In the genomic region with DNA sequence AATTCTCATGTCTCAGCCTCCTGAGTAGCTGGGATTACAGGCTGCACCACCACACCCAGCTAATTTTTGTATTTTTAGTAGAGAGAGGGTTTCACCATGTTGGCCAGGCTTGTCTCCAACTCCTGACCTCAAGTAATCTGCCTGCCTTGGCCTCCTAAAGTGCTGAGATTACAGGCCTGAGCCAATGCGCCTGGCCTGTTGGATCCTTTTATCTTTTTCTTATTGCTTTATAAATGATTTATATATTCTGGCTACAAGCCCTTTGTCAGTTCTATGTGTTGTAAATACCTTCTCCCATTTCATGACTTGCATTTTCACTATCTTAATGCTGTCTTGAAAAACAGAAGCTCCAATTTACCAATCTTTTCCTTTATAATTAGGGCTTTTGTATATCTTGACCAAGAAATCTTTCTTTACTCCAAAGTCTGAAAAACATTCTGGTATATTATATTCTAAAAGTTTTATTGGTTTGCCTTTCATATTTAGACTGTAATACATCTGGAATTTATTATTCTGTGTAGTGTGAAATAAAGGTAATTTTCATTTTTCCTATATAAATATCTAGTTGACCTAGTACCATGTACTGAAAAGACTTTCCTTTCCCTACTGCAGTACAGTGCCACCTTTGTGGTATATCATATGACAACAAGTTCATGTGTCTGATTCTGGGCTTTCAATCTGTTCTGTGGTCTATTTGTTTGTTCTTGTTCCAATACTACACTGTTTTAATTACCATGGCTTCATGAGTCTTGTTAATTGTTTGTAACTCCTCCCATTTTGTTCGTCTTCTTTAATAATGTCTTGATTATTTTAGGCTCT, we compare ENCODE assay signal across 20 cellular contexts. TPM values are rescaled to one million over a fixed set of nuclear protein-coding genes. Genes with fewer than 3 reads are reported as not detected.
A peak's percentile ranks its signal among the peaks of the same experiment; 100 is the strongest.
DNase-seq lines count a peak whose midpoint lies in the region; ATAC-seq, FAIRE-seq and TF ChIP-seq lines count a peak whose summit lies in the region.
"Had no signal": no experiment of that assay in that cellular context is flagged by ENCODE, and none has a peak within 500 bp of the region (broad histone marks: within the 10 kb centered on the region; RNA-seq: fewer than 3 reads in every experiment).

No MANE protein-coding gene starts in this region.

- H3K9me3 ChIP-seq in suprapubic skin (no peaks in the 10 kb centered on the region), BE2C (no peaks in the 10 kb centered on the region)

- POLR2A ChIA-PET in RWPE1 (lab: Yijun Ruan, JAX; ENCODE audit: low non-redundant PET) = no interaction called here

- H3K4me1 Mint-ChIP-seq in mesothelial cell of epicardium = peaks cover 26% of the 10 kb centered on the region
- H3K4me1 Mint-ChIP-seq: endodermal cell had no signal

- TF ChIP-seq EP300 in suprapubic skin (IDR thresholded peaks at IDR 0.05) = no peak

- no peak for DNase-seq in RWPE1 (ENCODE audit: low spot score)
- DNase-seq in mesothelial cell of epicardium (ENCODE audit: low spot score in 2 of 2, unreplicated experiment in 2 of 2) = no peak
- no peak for DNase-seq in suprapubic skin (ENCODE audit: low spot score in 2 of 2)
- no peak for DNase-seq in foreskin melanocyte
- no peak for DNase-seq in BE2C
- DNase-seq: activated CD4-positive, alpha-beta T cell treated with anti-CD3 and anti-CD28 coated beads for 4 hours; activated gamma-delta T cell; endodermal cell; HFFc6; NCI-H1694; NCI-H510A; SJCRH30; stomach had no signal

- H3K4me3 ChIP-seq in suprapubic skin (no peak overlapping the region), BE2C (ENCODE audit: low read depth, low read length) (no peak overlapping the region)
- H3K4me3 ChIP-seq: SJCRH30, stomach had no signal

- H3K27ac ChIP-seq in RWPE1 (peak overlapping the region; percentile 30; the same call in 1 of the 2 replicates), suprapubic skin (peak overlapping the region; percentile 10)
- H3K27ac ChIP-seq: SJCRH30, stomach had no signal

- peaks cover 17% of the 10 kb centered on the region for H3K36me3 Mint-ChIP-seq in mesothelial cell of epicardium

- no peak for TF ChIP-seq POLR2A in suprapubic skin (IDR thresholded peaks at IDR 0.05)
- no peak for TF ChIP-seq POLR2A in GM18505 (IDR thresholded peaks at IDR 0.05; ENCODE audit: borderline replicate concordance, extremely low read depth, insufficient read depth, insufficient read length)

- 41% methylated on average over 2 of the region's 2 CpGs for WGBS in suprapubic skin

- H3K27ac Mint-ChIP-seq in mesothelial cell of epicardium = peak overlapping the region; percentile 89
- H3K27ac Mint-ChIP-seq: endodermal cell, HFFc6 had no signal

- no peaks in the 10 kb centered on the region for H3K27me3 Mint-ChIP-seq in mesothelial cell of epicardium (ENCODE audit: low read depth)

- no peaks in the 10 kb centered on the region for H3K36me3 ChIP-seq in suprapubic skin
- H3K36me3 ChIP-seq in BE2C = no peaks in the 10 kb centered on the region
- H3K36me3 ChIP-seq: SJCRH30, stomach had no signal

- no peak for ATAC-seq in GM18505 (IDR thresholded peaks at IDR 0.05; ENCODE audit: unreplicated experiment)

- peaks cover 24% of the 10 kb centered on the region for H3K9me3 Mint-ChIP-seq in mesothelial cell of epicardium

- H3K4me1 ChIP-seq in suprapubic skin (peaks cover 7% of the 10 kb centered on the region), BE2C (peaks cover under 1% of the 10 kb centered on the region; the same call in 1 of the 2 replicates)

- no peak overlapping the region for H3K4me3 Mint-ChIP-seq in mesothelial cell of epicardium
- H3K4me3 Mint-ChIP-seq: endodermal cell, HFFc6 had no signal

- H3K27me3 ChIP-seq in suprapubic skin (no peaks in the 10 kb centered on the region), BE2C (no peaks in the 10 kb centered on the region)
- H3K27me3 ChIP-seq: SJCRH30, stomach had no signal

- CTCF ChIA-PET in RWPE1 (lab: Yijun Ruan, JAX) = no interaction called here

- peak; percentile 73 for FAIRE-seq in endometrium (lab: Jason Lieb, UNC)
- FAIRE-seq: astrocyte, frontal cortex had no signal

- TF ChIP-seq CTCF in RWPE1 (conservative IDR thresholded peaks at IDR 0.05; ENCODE audit: low read depth) (no peak), mesothelial cell of epicardium (IDR thresholded peaks at IDR 0.05; ENCODE audit: unreplicated experiment) (no peak), suprapubic skin (IDR thresholded peaks at IDR 0.05) (no peak), BE2C (IDR thresholded peaks at IDR 0.05; ENCODE audit: low read depth, low read length) (no peak)

RNA-seq across cellular contexts. Expression of a gene that starts 52.9 kb away (rescaled TPM):
- total RNA-seq in mesothelial cell of epicardium (not detected in 3 replicates), suprapubic skin (not detected)
- not detected for polyA plus RNA-seq in BE2C (2012; ENCODE audit: insufficient read depth, insufficient read length, low read depth)
- total RNA-seq: astrocyte, endodermal cell, frontal cortex, HFFc6, renal cortical epithelial cell, SJCRH30, stomach had no signal
- polyA plus RNA-seq: BJ, neural cell, stomach had no signal
